In the genomic region with DNA sequence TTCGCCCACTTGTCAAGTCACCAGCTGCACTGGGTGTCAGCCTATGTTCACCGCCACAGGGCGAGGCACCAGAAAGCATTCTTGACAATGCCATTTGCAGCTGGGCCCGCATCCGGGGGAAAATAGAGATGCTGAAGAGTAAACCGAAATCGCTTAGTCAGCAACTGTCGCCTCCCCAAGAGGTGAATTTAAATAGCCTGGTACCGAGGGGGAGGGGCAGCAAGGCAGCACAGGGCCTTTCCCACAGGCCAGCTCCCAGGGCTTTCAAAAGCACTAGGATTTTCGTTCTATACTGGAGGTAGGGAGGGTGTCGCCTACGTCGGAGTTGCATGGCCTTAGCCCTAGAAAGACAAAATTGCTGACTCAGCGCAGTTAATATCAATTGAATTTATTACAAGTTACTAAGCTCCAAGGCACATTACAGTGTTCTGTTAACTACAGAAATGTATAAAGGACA, we compare ENCODE assay signal across 2 cellular contexts.
TF ChIP-seq lines count a peak whose summit lies in the region.

No MANE protein-coding gene starts in this region.

TF ChIP-seq in A549, 52 proteins besides CTCF, POLR2A, EP300 and RAD21:
- TF ChIP-seq HOXB13 (CRISPR knock-in tag; IDR thresholded peaks at IDR 0.05; ENCODE audit: low read depth): 0 out of 2 replicates have a peak, but pooled peaks have one; percentile 4
- no peak for TF ChIP-seq KDM1A (IDR thresholded peaks at IDR 0.05; ENCODE audit: low read depth)
- TF ChIP-seq, protein P1, sequence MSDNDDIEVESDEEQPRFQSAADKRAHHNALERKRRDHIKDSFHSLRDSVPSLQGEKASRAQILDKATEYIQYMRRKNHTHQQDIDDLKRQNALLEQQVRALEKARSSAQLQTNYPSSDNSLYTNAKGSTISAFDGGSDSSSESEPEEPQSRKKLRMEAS (IDR thresholded peaks at IDR 0.05): 0 out of 2 replicates have a peak, but pooled peaks have one; percentile 29
- TF ChIP-seq JUN (IDR thresholded peaks at IDR 0.05): peak in 1 of 2 experiments; percentile 57; a peak in 2 of 5 replicates
- TF ChIP-seq MAFK (IDR thresholded peaks at IDR 0.05; ENCODE audit: partially characterized antibody): peak; percentile 100
- 0 out of 2 replicates have a peak, but pooled peaks have one; percentile 21 for TF ChIP-seq HOXA7 (CRISPR knock-in tag; IDR thresholded peaks at IDR 0.05)

TF ChIP-seq in H1, 55 proteins besides CTCF, POLR2A, EP300 and RAD21 (continued from another document):
- TF ChIP-seq SAP30 (IDR thresholded peaks at IDR 0.05; ENCODE audit: insufficient read depth, insufficient replicate concordance, low read length) (no peak), TBP (IDR thresholded peaks at IDR 0.05; ENCODE audit: low read depth, low read length) (no peak), POU5F1 (IDR thresholded peaks at IDR 0.05; ENCODE audit: low read depth, low read length) (no peak), TEAD4 (IDR thresholded peaks at IDR 0.05; ENCODE audit: low read depth, low read length) (0 out of 2 replicates have a peak, but pooled peaks have one; percentile 24), CHD2 (IDR thresholded peaks at IDR 0.05; ENCODE audit: low read length) (no peak; the same call in 1 of the 2 replicates), NRF1 (IDR thresholded peaks at IDR 0.05; ENCODE audit: low read depth, low read length) (no peak), SIN3A (conservative IDR thresholded peaks at IDR 0.05 in 1 of 2, IDR thresholded peaks at IDR 0.05 in 1 of 2; ENCODE audit: low read depth in 1 of 2, low read length in 2 of 2) (peak; percentile 91; a peak in 3 of 4 replicates), SP4 (IDR thresholded peaks at IDR 0.05; ENCODE audit: low read length) (no peak), TAF1 (IDR thresholded peaks at IDR 0.05; ENCODE audit: low read depth, low read length) (peak; percentile 61), GTF2F1 (IDR thresholded peaks at IDR 0.05; ENCODE audit: borderline replicate concordance, low read depth, low read length) (no peak), SP1 (IDR thresholded peaks at IDR 0.05; ENCODE audit: low read depth, low read length) (peak; percentile 73), ZNF274 (IDR thresholded peaks at IDR 0.05; ENCODE audit: borderline replicate concordance, extremely low read depth, low read length) (no peak), MAFK (IDR thresholded peaks at IDR 0.05; ENCODE audit: low read depth, low read length) (peak; percentile 99), BACH1 (IDR thresholded peaks at IDR 0.05; ENCODE audit: low read length) (peak; percentile 98), CBX8 (IDR thresholded peaks at IDR 0.05; ENCODE audit: borderline replicate concordance, low read depth, low read length) (no peak), CREB1 (IDR thresholded peaks at IDR 0.05) (peak; percentile 57), HDAC2 (IDR thresholded peaks at IDR 0.05; ENCODE audit: borderline replicate concordance in 1 of 2, low read depth in 2 of 2, low read length in 2 of 2) (peak in 1 of 2 experiments; percentile 76; a peak in 1 of 4 replicates), TCF12 (IDR thresholded peaks at IDR 0.05; ENCODE audit: low read depth, low read length) (peak; percentile 84), NANOG (IDR thresholded peaks at IDR 0.05; ENCODE audit: insufficient read depth, low read depth, low read length, poor library complexity, severe bottlenecking) (peak; percentile 2), POLR2AphosphoS5 (IDR thresholded peaks at IDR 0.05; ENCODE audit: low read depth, low read length) (peak; percentile 35; the same call in 1 of the 2 replicates), CTBP2 (IDR thresholded peaks at IDR 0.05; ENCODE audit: borderline replicate concordance, insufficient read depth, insufficient read length, low read length) (peak; percentile 82), JUND (IDR thresholded peaks at IDR 0.05; ENCODE audit: low read length) (no peak), RFX5 (IDR thresholded peaks at IDR 0.05; ENCODE audit: borderline replicate concordance, low read depth, low read length) (no peak), YY1 (IDR thresholded peaks at IDR 0.05; ENCODE audit: low read depth, low read length) (no peak), SUZ12 (IDR thresholded peaks at IDR 0.05; ENCODE audit: low read length) (no peak), BCL11A (IDR thresholded peaks at IDR 0.05; ENCODE audit: low read depth in 2 of 2, low read length in 2 of 2) (no peak), JUN (IDR thresholded peaks at IDR 0.05; ENCODE audit: low read depth, low read length) (no peak), SRF (IDR thresholded peaks at IDR 0.05; ENCODE audit: low read depth, low read length) (no peak), SP2 (IDR thresholded peaks at IDR 0.05; ENCODE audit: low read length) (no peak), EGR1 (IDR thresholded peaks at IDR 0.05; ENCODE audit: borderline replicate concordance, low read depth, low read length) (no peak)
- TF ChIP-seq, protein P1 (IDR thresholded peaks at IDR 0.05): peak; percentile 65
- TF ChIP-seq, protein P2, sequence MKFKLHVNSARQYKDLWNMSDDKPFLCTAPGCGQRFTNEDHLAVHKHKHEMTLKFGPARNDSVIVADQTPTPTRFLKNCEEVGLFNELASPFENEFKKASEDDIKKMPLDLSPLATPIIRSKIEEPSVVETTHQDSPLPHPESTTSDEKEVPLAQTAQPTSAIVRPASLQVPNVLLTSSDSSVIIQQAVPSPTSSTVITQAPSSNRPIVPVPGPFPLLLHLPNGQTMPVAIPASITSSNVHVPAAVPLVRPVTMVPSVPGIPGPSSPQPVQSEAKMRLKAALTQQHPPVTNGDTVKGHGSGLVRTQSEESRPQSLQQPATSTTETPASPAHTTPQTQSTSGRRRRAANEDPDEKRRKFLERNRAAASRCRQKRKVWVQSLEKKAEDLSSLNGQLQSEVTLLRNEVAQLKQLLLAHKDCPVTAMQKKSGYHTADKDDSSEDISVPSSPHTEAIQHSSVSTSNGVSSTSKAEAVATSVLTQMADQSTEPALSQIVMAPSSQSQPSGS (IDR thresholded peaks at IDR 0.05; ENCODE audit: low read length): peak; percentile 79; the same call in 1 of the 2 replicates
- TF ChIP-seq, protein P3, sequence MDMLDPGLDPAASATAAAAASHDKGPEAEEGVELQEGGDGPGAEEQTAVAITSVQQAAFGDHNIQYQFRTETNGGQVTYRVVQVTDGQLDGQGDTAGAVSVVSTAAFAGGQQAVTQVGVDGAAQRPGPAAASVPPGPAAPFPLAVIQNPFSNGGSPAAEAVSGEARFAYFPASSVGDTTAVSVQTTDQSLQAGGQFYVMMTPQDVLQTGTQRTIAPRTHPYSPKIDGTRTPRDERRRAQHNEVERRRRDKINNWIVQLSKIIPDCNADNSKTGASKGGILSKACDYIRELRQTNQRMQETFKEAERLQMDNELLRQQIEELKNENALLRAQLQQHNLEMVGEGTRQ (IDR thresholded peaks at IDR 0.05; ENCODE audit: low read length): no peak
- TF ChIP-seq, protein P4, sequence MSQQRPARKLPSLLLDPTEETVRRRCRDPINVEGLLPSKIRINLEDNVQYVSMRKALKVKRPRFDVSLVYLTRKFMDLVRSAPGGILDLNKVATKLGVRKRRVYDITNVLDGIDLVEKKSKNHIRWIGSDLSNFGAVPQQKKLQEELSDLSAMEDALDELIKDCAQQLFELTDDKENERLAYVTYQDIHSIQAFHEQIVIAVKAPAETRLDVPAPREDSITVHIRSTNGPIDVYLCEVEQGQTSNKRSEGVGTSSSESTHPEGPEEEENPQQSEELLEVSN (IDR thresholded peaks at IDR 0.05): 0 out of 2 replicates have a peak, but pooled peaks have one; percentile 21
- TF ChIP-seq, protein P5, sequence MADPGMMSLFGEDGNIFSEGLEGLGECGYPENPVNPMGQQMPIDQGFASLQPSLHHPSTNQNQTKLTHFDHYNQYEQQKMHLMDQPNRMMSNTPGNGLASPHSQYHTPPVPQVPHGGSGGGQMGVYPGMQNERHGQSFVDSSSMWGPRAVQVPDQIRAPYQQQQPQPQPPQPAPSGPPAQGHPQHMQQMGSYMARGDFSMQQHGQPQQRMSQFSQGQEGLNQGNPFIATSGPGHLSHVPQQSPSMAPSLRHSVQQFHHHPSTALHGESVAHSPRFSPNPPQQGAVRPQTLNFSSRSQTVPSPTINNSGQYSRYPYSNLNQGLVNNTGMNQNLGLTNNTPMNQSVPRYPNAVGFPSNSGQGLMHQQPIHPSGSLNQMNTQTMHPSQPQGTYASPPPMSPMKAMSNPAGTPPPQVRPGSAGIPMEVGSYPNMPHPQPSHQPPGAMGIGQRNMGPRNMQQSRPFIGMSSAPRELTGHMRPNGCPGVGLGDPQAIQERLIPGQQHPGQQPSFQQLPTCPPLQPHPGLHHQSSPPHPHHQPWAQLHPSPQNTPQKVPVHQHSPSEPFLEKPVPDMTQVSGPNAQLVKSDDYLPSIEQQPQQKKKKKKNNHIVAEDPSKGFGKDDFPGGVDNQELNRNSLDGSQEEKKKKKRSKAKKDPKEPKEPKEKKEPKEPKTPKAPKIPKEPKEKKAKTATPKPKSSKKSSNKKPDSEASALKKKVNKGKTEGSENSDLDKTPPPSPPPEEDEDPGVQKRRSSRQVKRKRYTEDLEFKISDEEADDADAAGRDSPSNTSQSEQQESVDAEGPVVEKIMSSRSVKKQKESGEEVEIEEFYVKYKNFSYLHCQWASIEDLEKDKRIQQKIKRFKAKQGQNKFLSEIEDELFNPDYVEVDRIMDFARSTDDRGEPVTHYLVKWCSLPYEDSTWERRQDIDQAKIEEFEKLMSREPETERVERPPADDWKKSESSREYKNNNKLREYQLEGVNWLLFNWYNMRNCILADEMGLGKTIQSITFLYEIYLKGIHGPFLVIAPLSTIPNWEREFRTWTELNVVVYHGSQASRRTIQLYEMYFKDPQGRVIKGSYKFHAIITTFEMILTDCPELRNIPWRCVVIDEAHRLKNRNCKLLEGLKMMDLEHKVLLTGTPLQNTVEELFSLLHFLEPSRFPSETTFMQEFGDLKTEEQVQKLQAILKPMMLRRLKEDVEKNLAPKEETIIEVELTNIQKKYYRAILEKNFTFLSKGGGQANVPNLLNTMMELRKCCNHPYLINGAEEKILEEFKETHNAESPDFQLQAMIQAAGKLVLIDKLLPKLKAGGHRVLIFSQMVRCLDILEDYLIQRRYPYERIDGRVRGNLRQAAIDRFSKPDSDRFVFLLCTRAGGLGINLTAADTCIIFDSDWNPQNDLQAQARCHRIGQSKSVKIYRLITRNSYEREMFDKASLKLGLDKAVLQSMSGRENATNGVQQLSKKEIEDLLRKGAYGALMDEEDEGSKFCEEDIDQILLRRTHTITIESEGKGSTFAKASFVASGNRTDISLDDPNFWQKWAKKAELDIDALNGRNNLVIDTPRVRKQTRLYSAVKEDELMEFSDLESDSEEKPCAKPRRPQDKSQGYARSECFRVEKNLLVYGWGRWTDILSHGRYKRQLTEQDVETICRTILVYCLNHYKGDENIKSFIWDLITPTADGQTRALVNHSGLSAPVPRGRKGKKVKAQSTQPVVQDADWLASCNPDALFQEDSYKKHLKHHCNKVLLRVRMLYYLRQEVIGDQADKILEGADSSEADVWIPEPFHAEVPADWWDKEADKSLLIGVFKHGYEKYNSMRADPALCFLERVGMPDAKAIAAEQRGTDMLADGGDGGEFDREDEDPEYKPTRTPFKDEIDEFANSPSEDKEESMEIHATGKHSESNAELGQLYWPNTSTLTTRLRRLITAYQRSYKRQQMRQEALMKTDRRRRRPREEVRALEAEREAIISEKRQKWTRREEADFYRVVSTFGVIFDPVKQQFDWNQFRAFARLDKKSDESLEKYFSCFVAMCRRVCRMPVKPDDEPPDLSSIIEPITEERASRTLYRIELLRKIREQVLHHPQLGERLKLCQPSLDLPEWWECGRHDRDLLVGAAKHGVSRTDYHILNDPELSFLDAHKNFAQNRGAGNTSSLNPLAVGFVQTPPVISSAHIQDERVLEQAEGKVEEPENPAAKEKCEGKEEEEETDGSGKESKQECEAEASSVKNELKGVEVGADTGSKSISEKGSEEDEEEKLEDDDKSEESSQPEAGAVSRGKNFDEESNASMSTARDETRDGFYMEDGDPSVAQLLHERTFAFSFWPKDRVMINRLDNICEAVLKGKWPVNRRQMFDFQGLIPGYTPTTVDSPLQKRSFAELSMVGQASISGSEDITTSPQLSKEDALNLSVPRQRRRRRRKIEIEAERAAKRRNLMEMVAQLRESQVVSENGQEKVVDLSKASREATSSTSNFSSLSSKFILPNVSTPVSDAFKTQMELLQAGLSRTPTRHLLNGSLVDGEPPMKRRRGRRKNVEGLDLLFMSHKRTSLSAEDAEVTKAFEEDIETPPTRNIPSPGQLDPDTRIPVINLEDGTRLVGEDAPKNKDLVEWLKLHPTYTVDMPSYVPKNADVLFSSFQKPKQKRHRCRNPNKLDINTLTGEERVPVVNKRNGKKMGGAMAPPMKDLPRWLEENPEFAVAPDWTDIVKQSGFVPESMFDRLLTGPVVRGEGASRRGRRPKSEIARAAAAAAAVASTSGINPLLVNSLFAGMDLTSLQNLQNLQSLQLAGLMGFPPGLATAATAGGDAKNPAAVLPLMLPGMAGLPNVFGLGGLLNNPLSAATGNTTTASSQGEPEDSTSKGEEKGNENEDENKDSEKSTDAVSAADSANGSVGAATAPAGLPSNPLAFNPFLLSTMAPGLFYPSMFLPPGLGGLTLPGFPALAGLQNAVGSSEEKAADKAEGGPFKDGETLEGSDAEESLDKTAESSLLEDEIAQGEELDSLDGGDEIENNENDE (IDR thresholded peaks at IDR 0.05; ENCODE audit: insufficient replicate concordance, low read length): peak; percentile 11
- TF ChIP-seq, protein P6, sequence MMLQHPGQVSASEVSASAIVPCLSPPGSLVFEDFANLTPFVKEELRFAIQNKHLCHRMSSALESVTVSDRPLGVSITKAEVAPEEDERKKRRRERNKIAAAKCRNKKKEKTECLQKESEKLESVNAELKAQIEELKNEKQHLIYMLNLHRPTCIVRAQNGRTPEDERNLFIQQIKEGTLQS (IDR thresholded peaks at IDR 0.05; ENCODE audit: insufficient read depth, low read depth, low read length): no peak
